1 cellular context compared by ENCODE assay signal in genomic region chr10:124415210-124415609, GRCh38.
TF ChIP-seq lines count a peak whose summit lies in the region.

No MANE protein-coding gene starts in this region.

TF ChIP-seq in HepG2, 621 proteins besides CTCF, POLR2A, EP300 and RAD21:
- TF ChIP-seq ZNF317 (CRISPR knock-in tag; IDR thresholded peaks at IDR 0.05) = no peak
- TF ChIP-seq ZNF562 (CRISPR knock-in tag; IDR thresholded peaks at IDR 0.05; ENCODE audit: borderline replicate concordance) = no peak
- no peak for TF ChIP-seq RNF219 (CRISPR knock-in tag; IDR thresholded peaks at IDR 0.05)
- no peak for TF ChIP-seq ARID4A (CRISPR knock-in tag; IDR thresholded peaks at IDR 0.05; ENCODE audit: borderline replicate concordance)
- no peak for TF ChIP-seq ZNF251 (CRISPR knock-in tag; IDR thresholded peaks at IDR 0.05)
- no peak for TF ChIP-seq MEF2D (CRISPR knock-in tag; IDR thresholded peaks at IDR 0.05)
- no peak for TF ChIP-seq PRDM15 (CRISPR knock-in tag; IDR thresholded peaks at IDR 0.05)
- peak; percentile 55 to 71; a peak in 3 of 4 replicates for TF ChIP-seq MAFK (conservative IDR thresholded peaks at IDR 0.05 in 1 of 2, IDR thresholded peaks at IDR 0.05 in 1 of 2; ENCODE audit: low read length in 2 of 2)
- no peak for TF ChIP-seq MTA1 (CRISPR knock-in tag; IDR thresholded peaks at IDR 0.05; ENCODE audit: borderline replicate concordance)
- no peak for TF ChIP-seq ZSCAN29 (CRISPR knock-in tag; conservative IDR thresholded peaks at IDR 0.05)
- TF ChIP-seq MAFF (IDR thresholded peaks at IDR 0.05; ENCODE audit: low read depth, low read length) = peak; percentile 41; the same call in 1 of the 2 replicates
- no peak for TF ChIP-seq MEIS1 (CRISPR knock-in tag; IDR thresholded peaks at IDR 0.05; ENCODE audit: borderline replicate concordance)
